1 cellular context compared by ENCODE assay signal in genomic region chr11:87871071-87871470, GRCh38.
TF ChIP-seq lines count a peak whose summit lies in the region.

No MANE protein-coding gene starts in this region.

TF ChIP-seq in GM23338, 12 proteins besides CTCF, POLR2A, EP300 and RAD21 (continued from another document):
- TF ChIP-seq ZNF462 (CRISPR knock-in tag; IDR thresholded peaks at IDR 0.05) (no peak), EZH2phosphoT487 (IDR thresholded peaks at IDR 0.05; ENCODE audit: unreplicated experiment) (no peak)
